In the genomic region with DNA sequence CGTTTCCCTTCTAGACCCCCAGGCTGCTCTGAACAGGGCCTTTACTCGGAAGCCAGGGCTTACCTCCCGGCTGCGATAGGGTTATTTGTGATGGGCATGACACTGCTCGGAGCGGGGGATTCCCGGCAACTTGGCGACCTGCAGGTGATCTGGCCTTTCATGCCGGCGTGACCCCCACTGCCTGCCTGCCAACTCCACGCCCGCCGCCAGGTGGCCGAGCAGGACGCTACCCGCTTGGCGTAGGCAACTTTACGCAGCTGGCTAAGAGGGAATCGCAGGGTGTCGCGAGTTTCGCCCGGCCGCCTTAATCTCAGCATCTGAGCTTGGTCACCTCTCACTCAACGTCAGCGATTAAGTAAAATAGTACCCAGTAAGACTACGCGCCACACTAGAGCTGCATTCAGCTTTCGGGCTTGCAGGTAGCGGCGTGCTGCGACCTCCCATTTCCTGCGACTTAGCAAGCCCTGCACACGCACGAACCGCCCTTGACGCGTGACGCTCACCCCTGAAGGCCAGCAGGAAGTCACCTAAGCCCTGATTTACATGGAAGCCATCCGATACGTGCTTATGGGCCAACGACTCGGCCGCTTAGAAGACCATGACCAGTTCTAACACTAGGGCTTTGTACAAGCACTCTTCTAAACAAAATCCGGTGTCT, we compare ENCODE assay signal across 8 cellular contexts. TPM values are rescaled to one million over a fixed set of nuclear protein-coding genes. Genes with fewer than 3 reads are reported as not detected.
A peak's percentile ranks its signal among the peaks of the same experiment; 100 is the strongest.
DNase-seq lines count a peak whose midpoint lies in the region; ATAC-seq and TF ChIP-seq lines count a peak whose summit lies in the region.

No MANE protein-coding gene starts in this region.

- no peaks in the 10 kb centered on the region for H3K27me3 Mint-ChIP-seq in activated T-helper 2 cell treated with anti-CD3 and anti-CD28 coated beads, Interferon-gamma antibody, Interleukin-2, Interleukin-4, amounts not matched to agents 10 μg/mL and 5 μg/mL and 100 μg/mL, durations not matched to agents 14 hours and 24 hours and 36 hours (ENCODE audit: low read depth)
- peaks cover 12% of the 10 kb centered on the region for H3K27me3 Mint-ChIP-seq in neural crest cell (ENCODE audit: low read depth)

- DNase-seq in DMS79 (lab: John Stamatoyannopoulos, UW) (peak; percentile 87), HuH-7.5 (ENCODE audit: low spot score) (peak; percentile 55), PC-9 (peak; percentile 77 to 90), fibroblast of the conjunctiva (ENCODE audit: low read depth) (peak; percentile 38), neural crest cell (ENCODE audit: low read depth, low spot score) (peak; percentile 69)
- DNase-seq in activated T-helper 2 cell treated with anti-CD3 and anti-CD28 coated beads, Interferon-gamma antibody, Interleukin-2, Interleukin-4, amounts not matched to agents 10 μg/mL and 5 μg/mL and 100 μg/mL, durations not matched to agents 14 hours and 24 hours and 36 hours (ENCODE audit: low spot score): peak; percentile 78

- H3K4me3 Mint-ChIP-seq in activated T-helper 2 cell treated with anti-CD3 and anti-CD28 coated beads, Interferon-gamma antibody, Interleukin-2, Interleukin-4, amounts not matched to agents 10 μg/mL and 5 μg/mL and 100 μg/mL, durations not matched to agents 14 hours and 24 hours and 36 hours (ENCODE audit: low read depth): peak overlapping the region; percentile 95
- peak overlapping the region; percentile 99 for H3K4me3 Mint-ChIP-seq in neural crest cell

- H3K4me1 Mint-ChIP-seq in activated T-helper 2 cell treated with anti-CD3 and anti-CD28 coated beads, Interferon-gamma antibody, Interleukin-2, Interleukin-4, amounts not matched to agents 10 μg/mL and 5 μg/mL and 100 μg/mL, durations not matched to agents 14 hours and 24 hours and 36 hours (ENCODE audit: low read depth): peaks cover 47% of the 10 kb centered on the region
- H3K4me1 Mint-ChIP-seq in neural crest cell: peaks cover 52% of the 10 kb centered on the region

- peak; percentile 47 for ATAC-seq in GM21528 (IDR thresholded peaks at IDR 0.05; ENCODE audit: low FRiP score, unreplicated experiment)

- TF ChIP-seq CTCF in PC-9 (conservative IDR thresholded peaks at IDR 0.05) (peak; percentile 87), neural crest cell (conservative IDR thresholded peaks at IDR 0.05) (peak; percentile 86)

- no peaks in the 10 kb centered on the region for H3K27me3 ChIP-seq in PC-9 (ENCODE audit: insufficient read depth, low read depth)
- H3K27me3 ChIP-seq in stomach smooth muscle (ENCODE audit: control insufficient read depth in 1 of 2, insufficient read depth in 2 of 2, low read length in 2 of 2): no peaks in the 10 kb centered on the region

- H3K79me2 ChIP-seq in PC-9 (ENCODE audit: low read depth): peaks cover 63% of the 10 kb centered on the region

- peaks cover 50% of the 10 kb centered on the region for H3K36me3 Mint-ChIP-seq in activated T-helper 2 cell treated with anti-CD3 and anti-CD28 coated beads, Interferon-gamma antibody, Interleukin-2, Interleukin-4, amounts not matched to agents 10 μg/mL and 5 μg/mL and 100 μg/mL, durations not matched to agents 14 hours and 24 hours and 36 hours (ENCODE audit: low read depth)
- H3K36me3 Mint-ChIP-seq in neural crest cell (ENCODE audit: low read depth): peaks cover 13% of the 10 kb centered on the region

- H3K4me2 ChIP-seq in PC-9: peak overlapping the region; percentile 81

- no peaks in the 10 kb centered on the region for H3K9me2 ChIP-seq in PC-9 (ENCODE audit: insufficient read depth)

- H3K27ac Mint-ChIP-seq in activated T-helper 2 cell treated with anti-CD3 and anti-CD28 coated beads, Interferon-gamma antibody, Interleukin-2, Interleukin-4, amounts not matched to agents 10 μg/mL and 5 μg/mL and 100 μg/mL, durations not matched to agents 14 hours and 24 hours and 36 hours: peak overlapping the region; percentile 98
- peak overlapping the region; percentile 97 for H3K27ac Mint-ChIP-seq in neural crest cell (ENCODE audit: unreplicated experiment)

- peaks cover 14% of the 10 kb centered on the region for H3F3A ChIP-seq in PC-9 (ENCODE audit: insufficient read depth, low read depth)

- H3K36me3 ChIP-seq in PC-9 (ENCODE audit: low read depth): peaks cover 16% of the 10 kb centered on the region; the same call in 1 of the 2 replicates
- H3K36me3 ChIP-seq in stomach smooth muscle (ENCODE audit: control insufficient read depth in 2 of 2, insufficient read depth in 2 of 2, low read length in 2 of 2): peaks cover 0 to 2% of the 10 kb centered on the region in 2 donors

- H2AFZ ChIP-seq in PC-9: peak overlapping the region; percentile 77

- BruUV-seq in PC-9 (replicated peaks; lab: Mats Ljungman, UMichigan): no TSS peak

- CTCF ChIA-PET in PC-9 (lab: Charles Lee): interaction anchor here (0.6 to 0.8 kb wide), 2 partner anchors 33 to 42 kb away, joined by 3 read pairs; no protein-coding TSS in a partner anchor

- H3K27ac ChIP-seq in PC-9 (peak overlapping the region; percentile 83), stomach smooth muscle (ENCODE audit: low read length) (peak overlapping the region; percentile 92)

- POLR2A ChIA-PET in PC-9 (lab: Charles Lee; ENCODE audit: unreplicated experiment): interaction anchor here (0.7 to 1.2 kb wide), 3 partner anchors 35 to 815 kb away, joined by 4 to 7 read pairs (median 6); no protein-coding TSS in a partner anchor

- intact Hi-C loops in PC-9 (cut with micrococcal nuclease; ENCODE audit: unreplicated experiment): loop anchor here (2.0 to 10.0 kb wide), 5 partner anchors 75 to 1115 kb away; a partner anchor contains a TSS
- intact Hi-C loops in activated T-helper 2 cell treated with anti-CD3 and anti-CD28 coated beads, Interferon-gamma antibody, Interleukin-2, Interleukin-4, amounts not matched to agents 10 μg/mL and 5 μg/mL and 100 μg/mL, durations not matched to agents 14 hours and 24 hours and 36 hours (cut with micrococcal nuclease): loop anchor here (2.0 to 5.0 kb wide), 6 partner anchors 47 to 1668 kb away; a partner anchor contains a TSS

- peaks cover 15% of the 10 kb centered on the region for H3K9me3 Mint-ChIP-seq in activated T-helper 2 cell treated with anti-CD3 and anti-CD28 coated beads, Interferon-gamma antibody, Interleukin-2, Interleukin-4, amounts not matched to agents 10 μg/mL and 5 μg/mL and 100 μg/mL, durations not matched to agents 14 hours and 24 hours and 36 hours
- H3K9me3 Mint-ChIP-seq in neural crest cell: peaks cover 6% of the 10 kb centered on the region

- H3K9ac ChIP-seq in stomach smooth muscle (ENCODE audit: low read length in 2 of 2): peak overlapping the region; percentile 92 to 96

- H3K4me1 ChIP-seq in PC-9 (replicated peaks; ENCODE audit: insufficient read depth): peaks cover 27% of the 10 kb centered on the region
- H3K4me1 ChIP-seq in stomach smooth muscle (ENCODE audit: control insufficient read depth, insufficient read depth, low read length): peaks cover 11% of the 10 kb centered on the region

- H3K4me3 ChIP-seq in PC-9: peak overlapping the region; percentile 99
- peak overlapping the region; percentile 96 to 98 for H3K4me3 ChIP-seq in stomach smooth muscle (ENCODE audit: low read length in 2 of 2)

- H4K20me1 ChIP-seq in PC-9 (ENCODE audit: insufficient read depth): peaks cover 4% of the 10 kb centered on the region; the same call in 1 of the 2 replicates

- peaks cover 8% of the 10 kb centered on the region for H3K9me3 ChIP-seq in PC-9 (ENCODE audit: insufficient read depth, low read depth)
- H3K9me3 ChIP-seq in stomach smooth muscle (ENCODE audit: control insufficient read depth in 2 of 2, low read length in 2 of 2): no peaks in the 10 kb centered on the region

RNA-seq across cellular contexts. Expression of a gene that starts 33.3 kb away (rescaled TPM):
- total RNA-seq in PC-9 (2021) (65.8 and 124 TPM in 2 replicates), neural crest cell (101 and 109 TPM in 2 replicates)
- 128 and 134 TPM in 2 replicates for total RNA-seq in activated T-helper 2 cell treated with anti-CD3 and anti-CD28 coated beads, Interferon-gamma antibody, Interleukin-2, Interleukin-4, amounts not matched to agents 10 μg/mL and 5 μg/mL and 100 μg/mL, durations not matched to agents 14 hours and 24 hours and 36 hours

RNA-seq across cellular contexts. Expression of a gene that starts 33.5 kb away (rescaled TPM):
- total RNA-seq in PC-9 (2021) (3.3 and 4.0 TPM in 2 replicates), neural crest cell (2.5 and 2.9 TPM in 2 replicates)
- 2.2 and 2.8 TPM in 2 replicates for total RNA-seq in activated T-helper 2 cell treated with anti-CD3 and anti-CD28 coated beads, Interferon-gamma antibody, Interleukin-2, Interleukin-4, amounts not matched to agents 10 μg/mL and 5 μg/mL and 100 μg/mL, durations not matched to agents 14 hours and 24 hours and 36 hours

RNA-seq across cellular contexts. Expression of a gene that starts 44.0 kb away (rescaled TPM):
- total RNA-seq in PC-9 (2021): not detected in 2 replicates
- not detected in 2 replicates for total RNA-seq in activated T-helper 2 cell treated with anti-CD3 and anti-CD28 coated beads, Interferon-gamma antibody, Interleukin-2, Interleukin-4, amounts not matched to agents 10 μg/mL and 5 μg/mL and 100 μg/mL, durations not matched to agents 14 hours and 24 hours and 36 hours
- total RNA-seq in neural crest cell: not detected in 2 replicates

Comparison
In these comparisons a context has a peak if more than half of its experiments do, and no peak if none do; other contexts are left out.
1. Peak in every context shown above with its lines: DNase-seq, ATAC-seq, H3K4me3 ChIP-seq and H3K27ac ChIP-seq.